ENCODE assay signal across 8 cellular contexts in the genomic region with DNA sequence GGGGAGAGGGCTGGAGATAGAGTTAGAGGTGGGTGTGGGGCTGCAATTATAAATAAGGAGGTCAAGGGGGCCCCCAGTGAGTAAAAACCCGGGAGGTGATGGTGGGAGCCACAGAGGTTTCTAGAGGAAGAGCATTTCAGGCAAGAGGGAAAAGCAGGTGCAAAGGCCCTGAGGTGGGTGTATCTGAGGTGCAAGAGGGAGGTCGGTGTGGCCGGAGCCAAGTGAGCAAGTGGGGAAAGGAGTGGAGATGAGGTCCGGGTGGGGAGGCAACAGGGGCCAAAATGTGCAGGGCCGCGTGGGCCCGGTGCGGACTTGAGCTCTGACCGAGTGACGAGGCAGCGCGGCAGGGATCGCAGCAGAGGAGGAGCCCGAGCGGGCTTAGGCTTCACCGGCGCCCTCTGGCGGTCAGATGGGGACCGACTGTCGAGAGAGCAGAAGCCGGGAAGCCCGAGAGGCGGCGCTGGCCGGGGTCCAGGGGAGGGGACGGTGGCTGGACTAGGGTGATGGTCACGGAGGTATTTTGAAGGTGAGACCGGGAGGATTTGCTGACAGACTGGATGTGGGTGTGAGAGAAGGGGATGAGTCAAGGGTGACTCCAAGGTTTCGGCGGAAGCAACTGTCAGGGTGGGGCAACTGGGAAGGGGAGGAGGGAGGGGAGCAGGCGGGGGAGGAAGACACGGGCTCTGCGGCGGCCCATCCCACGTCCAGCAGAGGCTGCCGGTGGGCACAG. TPM values are rescaled to one million over a fixed set of nuclear protein-coding genes. Genes with fewer than 3 reads are reported as not detected.
DNase-seq lines count a peak whose midpoint lies in the region; ATAC-seq and TF ChIP-seq lines count a peak whose summit lies in the region.

No MANE protein-coding gene starts in this region.

- TF ChIP-seq CTCF in GM12801 (IDR thresholded peaks at IDR 0.05; ENCODE audit: extremely low read depth, insufficient read length), result peak; percentile 37
- peak; percentile 80 to 98 (median 94) for TF ChIP-seq CTCF in heart right ventricle (IDR thresholded peaks at IDR 0.05)
- TF ChIP-seq CTCF in type B pancreatic cell (conservative IDR thresholded peaks at IDR 0.05), result peak; percentile 98

- H3K4me3 ChIP-seq in heart right ventricle, result peak overlapping the region in 9 of 10 donors; percentile 21 to 52 (median 47)

- peak; percentile 83 for ATAC-seq in activated naive CD8-positive, alpha-beta T cell treated with anti-CD3 and anti-CD28 coated beads, Interleukin-2, amount 50 U/mL, for 24 hours
- ATAC-seq in heart right ventricle (peak; percentile 77 to 90 (median 88)), GM18870 (IDR thresholded peaks at IDR 0.05; ENCODE audit: unreplicated experiment) (no peak)

- peaks cover 11% of the 10 kb centered on the region for H3K27me3 Mint-ChIP-seq in activated naive CD8-positive, alpha-beta T cell treated with anti-CD3 and anti-CD28 coated beads, Interleukin-2, amount 50 U/mL, for 24 hours
- H3K27me3 Mint-ChIP-seq in type B pancreatic cell, result peaks cover 9% of the 10 kb centered on the region

- no peaks in the 10 kb centered on the region for H3K36me3 ChIP-seq in heart right ventricle

- intact Hi-C loops in heart right ventricle (cut with DNase I) (loop anchor here in 9 of 10 donors (1.0 to 10.0 kb wide), 11 partner anchors 29 to 324 kb away; partner anchors contain the start of gene EMP3 (in 1 of the 9)), posterior vena cava (cut with DNase I) (loop anchor here (5.0 to 10.0 kb wide), 3 partner anchors 94 to 274 kb away; no protein-coding TSS in a partner anchor)

- no peaks in the 10 kb centered on the region for H3K9me3 Mint-ChIP-seq in activated naive CD8-positive, alpha-beta T cell treated with anti-CD3 and anti-CD28 coated beads, Interleukin-2, amount 50 U/mL, for 24 hours
- H3K9me3 Mint-ChIP-seq in type B pancreatic cell, result peaks cover 5% of the 10 kb centered on the region

- peak overlapping the region; percentile 53 for H3K4me3 Mint-ChIP-seq in activated naive CD8-positive, alpha-beta T cell treated with anti-CD3 and anti-CD28 coated beads, Interleukin-2, amount 50 U/mL, for 24 hours
- H3K4me3 Mint-ChIP-seq in type B pancreatic cell, result peak overlapping the region; percentile 87

- peaks cover 11% of the 10 kb centered on the region for H3K4me1 Mint-ChIP-seq in activated naive CD8-positive, alpha-beta T cell treated with anti-CD3 and anti-CD28 coated beads, Interleukin-2, amount 50 U/mL, for 24 hours
- peaks cover 16% of the 10 kb centered on the region for H3K4me1 Mint-ChIP-seq in type B pancreatic cell (ENCODE audit: unreplicated experiment)

- peaks cover 0 to 15% (median 8%) of the 10 kb centered on the region in 9 donors for H3K4me1 ChIP-seq in heart right ventricle

- peak overlapping the region in 2 of 10 donors; percentile 0 to 74 for H3K27ac ChIP-seq in heart right ventricle

- DNase-seq in NCI-H1092 treated with DMSO at 0.1 percent for 48 hours (lab: John Stamatoyannopoulos, UW) (peak; percentile 34), T follicular helper cell (ENCODE audit: low read depth) (peak; percentile 81), heart right ventricle (peak; percentile 89 to 94), posterior vena cava (ENCODE audit: low spot score) (peak; percentile 98), type B pancreatic cell (ENCODE audit: extremely low spot score, unreplicated experiment) (peak; percentile 95)
- DNase-seq in activated naive CD8-positive, alpha-beta T cell treated with anti-CD3 and anti-CD28 coated beads, Interleukin-2, amount 50 U/mL, for 24 hours, result peak; percentile 94

- 4 to 5% methylated on average over 35 to 36 of the region's 36 CpGs for WGBS in heart right ventricle, 2 donors

- H3K9me3 ChIP-seq in heart right ventricle, result no peaks in the 10 kb centered on the region

- H3K27me3 ChIP-seq in heart right ventricle, result no peaks in the 10 kb centered on the region

- peak overlapping the region; percentile 75 for H3K27ac Mint-ChIP-seq in activated naive CD8-positive, alpha-beta T cell treated with anti-CD3 and anti-CD28 coated beads, Interleukin-2, amount 50 U/mL, for 24 hours
- peak overlapping the region; percentile 79 for H3K27ac Mint-ChIP-seq in type B pancreatic cell

- H3K36me3 Mint-ChIP-seq in activated naive CD8-positive, alpha-beta T cell treated with anti-CD3 and anti-CD28 coated beads, Interleukin-2, amount 50 U/mL, for 24 hours (ENCODE audit: low read depth), result no peaks in the 10 kb centered on the region
- H3K36me3 Mint-ChIP-seq in type B pancreatic cell, result no peaks in the 10 kb centered on the region

RNA-seq across cellular contexts. Expression of gene SPACA4, which starts 17.7 kb away (rescaled TPM):
- total RNA-seq in heart right ventricle (not detected), posterior vena cava (not detected), type B pancreatic cell (ENCODE audit: low replicate concordance) (not detected in 2 replicates)
- polyA plus RNA-seq in heart right ventricle, result not detected

RNA-seq across cellular contexts. Expression of gene FAM83E, which starts 26.0 kb away (rescaled TPM):
- total RNA-seq in heart right ventricle, result not detected
- polyA plus RNA-seq in heart right ventricle, result under 1 TPM in 1 of 2 donors, not detected in 1; 0.01 TPM
- total RNA-seq in posterior vena cava, result not detected
- total RNA-seq in type B pancreatic cell (ENCODE audit: low replicate concordance), result 6.1 and 8.1 TPM in 2 replicates

RNA-seq across cellular contexts. Expression of gene RPL18, which starts 30.1 kb away (rescaled TPM):
- total RNA-seq in heart right ventricle (100 to 1,000 TPM; 493 to 753 (median 543) TPM), posterior vena cava (100 to 1,000 TPM; 746 to 777 TPM), type B pancreatic cell (ENCODE audit: low replicate concordance) (1,623 and 1,815 TPM in 2 replicates)
- 1,000 to 10,000 TPM; 1,418 to 2,257 TPM for polyA plus RNA-seq in heart right ventricle

RNA-seq across cellular contexts. Expression of gene SPHK2, which starts 30.5 kb away (rescaled TPM):
- total RNA-seq in heart right ventricle (10 to 100 TPM in 2 of 10 donors, 1 to 10 TPM in 8; 5.7 to 13.0 (median 7.7) TPM), posterior vena cava (10 to 100 TPM in 1 of 2 donors, 1 to 10 TPM in 1; 8.5 to 12.1 TPM), type B pancreatic cell (ENCODE audit: low replicate concordance) (44.0 and 47.1 TPM in 2 replicates)
- 10 to 100 TPM in 1 of 2 donors, 1 to 10 TPM in 1; 8.7 to 15.9 TPM for polyA plus RNA-seq in heart right ventricle

RNA-seq across cellular contexts. Expression of gene SULT2B1, which starts 36.9 kb away (rescaled TPM):
- under 1 TPM in 3 of 10 donors, not detected in 7; 0.42 to 0.70 (median 0.42) TPM for total RNA-seq in heart right ventricle
- polyA plus RNA-seq in heart right ventricle, result under 1 TPM; 0.13 to 0.44 TPM
- total RNA-seq in posterior vena cava, result under 1 TPM in 1 of 2 donors, not detected in 1; 0.60 TPM
- 0.77 and 5.3 TPM in 2 replicates for total RNA-seq in type B pancreatic cell (ENCODE audit: low replicate concordance)

Comparison
In these comparisons a context has a peak if more than half of its experiments do, and no peak if none do; other contexts are left out.
1. CTCF ChIP-seq: peak in every context shown above with its lines; median percentile 98 in type B pancreatic cell; 94 in heart right ventricle; 37 in GM12801.
2. DNase-seq: peak in every context shown above with its lines; median percentile 98 in posterior vena cava; 95 in type B pancreatic cell; 94 in activated naive CD8-positive, alpha-beta T cell treated with anti-CD3 and anti-CD28 coated beads, Interleukin-2, amount 50 U/mL, for 24 hours; 92 in heart right ventricle; 81 in T follicular helper cell; 34 in NCI-H1092 treated with DMSO at 0.1 percent for 48 hours.